Comparison of ENCODE assay signal across 25 cellular contexts in the genomic region with DNA sequence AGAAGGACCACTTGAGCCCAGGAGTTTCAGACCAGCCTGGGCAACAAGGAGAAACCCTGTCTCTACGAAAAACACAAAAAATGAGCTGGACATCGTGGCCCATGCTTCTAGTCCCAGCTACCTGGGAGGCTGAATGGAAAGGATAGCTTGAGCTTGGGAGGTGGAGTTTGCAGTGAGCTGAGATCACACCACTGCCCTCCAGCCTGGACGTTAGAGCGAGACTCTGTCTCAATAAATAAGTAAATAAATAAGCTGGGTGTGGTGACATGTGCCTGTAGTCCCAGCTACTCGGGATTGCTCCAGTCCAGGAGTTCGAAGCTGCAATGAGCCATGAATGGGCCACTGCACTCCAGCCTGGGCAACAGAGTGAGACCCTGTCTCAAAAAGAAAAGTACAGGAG. TPM values are rescaled to one million over a fixed set of nuclear protein-coding genes. Genes with fewer than 3 reads are reported as not detected.
"Had no signal": no experiment of that assay in that cellular context is flagged by ENCODE, and none has a peak within 500 bp of the region (broad histone marks: within the 10 kb centered on the region; RNA-seq: fewer than 3 reads in every experiment).

No MANE protein-coding gene starts in this region.

- H3K27ac Mint-ChIP-seq: activated CD8-positive, alpha-beta T cell treated with anti-CD3 and anti-CD28 coated beads, Interleukin-2, amount 10 ng/mL, durations not matched to agents 7 days and 5 days; activated naive CD4-positive, alpha-beta T cell treated with anti-CD3 and anti-CD28 coated beads, Interleukin-2, amount 50 U/mL, for 24 hours; activated T-helper 1 cell treated with anti-CD3 and anti-CD28 coated beads, Interleukin-12 subunit alpha, Interleukin-12 subunit beta, Interleukin-2, Interleukin-4 antibody, amounts not matched to agents 30 ng/mL and 10 ng/mL and 1 ng/mL, durations not matched to agents 14 hours and 24 hours and 36 hours; T-helper 1 cell treated with Interleukin-12 subunit alpha and Interleukin-12 subunit beta and Interleukin-4 antibody, amounts not matched to agents 30 μg/mL and 1 μg/mL, for 36 hours; WTC11 had no signal

- H3K9me3 ChIP-seq: ascending aorta, body of pancreas had no signal

- ATAC-seq: activated CD8-positive, alpha-beta T cell treated with anti-CD3 and anti-CD28 coated beads, Interleukin-2, amount 10 ng/mL, durations not matched to agents 7 days and 5 days; body of pancreas; WTC11 had no signal

- DNase-seq: activated CD4-positive, alpha-beta T cell treated with anti-CD3 and anti-CD28 coated beads for 48 hours; activated CD4-positive, alpha-beta T cell treated with anti-CD3 and anti-CD28 coated beads, Interleukin-2, amount 50 U/mL, for 4 hours; activated CD4-positive, CD25-positive, alpha-beta regulatory T cell treated with anti-CD3 and anti-CD28 coated beads, Interleukin-2, amount 50 U/mL, for 72 hours; activated CD8-positive, alpha-beta memory T cell treated with anti-CD3 and anti-CD28 coated beads, Interleukin-2, amount 50 U/mL, for 48 hours; activated CD8-positive, alpha-beta T cell treated with anti-CD3 and anti-CD28 coated beads, Interleukin-2, amount 10 ng/mL, durations not matched to agents 7 days and 5 days; activated effector memory CD4-positive, alpha-beta T cell treated with Interleukin-2 at 50 U/mL for 16 hours; activated naive CD4-positive, alpha-beta T cell; activated T-cell treated with anti-CD3 and anti-CD28 coated beads, Interleukin-2, amount 50 U/mL, for 1 hour; amniotic stem cell; body of pancreas; NCI-H1105 treated with DMSO at 0.1 percent for 48 hours; NCI-H1436 treated with DMSO at 0.1 percent for 48 hours; NCI-H187 treated with DMSO at 0.1 percent for 48 hours; NCI-H2081 treated with DMSO at 0.1 percent for 48 hours; NCI-H446; NCI-H524; SHP77 treated with DMSO at 0.1 percent for 48 hours; T-helper 9 cell had no signal

- H3K27me3 Mint-ChIP-seq: activated naive CD4-positive, alpha-beta T cell treated with anti-CD3 and anti-CD28 coated beads, Interleukin-2, amount 50 U/mL, for 24 hours had no signal

- H3K27me3 ChIP-seq: ascending aorta, body of pancreas had no signal

- FAIRE-seq: bronchial epithelial cell, RCC 7860 had no signal

- H3K4me3 ChIP-seq: ascending aorta, body of pancreas had no signal

- H3K27ac ChIP-seq: ascending aorta, body of pancreas had no signal

- H3K9me3 Mint-ChIP-seq: activated naive CD4-positive, alpha-beta T cell treated with anti-CD3 and anti-CD28 coated beads, Interleukin-2, amount 50 U/mL, for 24 hours; activated T-helper 1 cell treated with anti-CD3 and anti-CD28 coated beads, Interleukin-12 subunit alpha, Interleukin-12 subunit beta, Interleukin-2, Interleukin-4 antibody, amounts not matched to agents 30 ng/mL and 10 ng/mL and 1 ng/mL, durations not matched to agents 14 hours and 24 hours and 36 hours; T-helper 1 cell treated with Interleukin-12 subunit alpha and Interleukin-12 subunit beta and Interleukin-4 antibody, amounts not matched to agents 30 μg/mL and 1 μg/mL, for 36 hours; WTC11 had no signal

- H3K4me3 Mint-ChIP-seq: activated CD8-positive, alpha-beta T cell treated with anti-CD3 and anti-CD28 coated beads, Interleukin-2, amount 10 ng/mL, durations not matched to agents 7 days and 5 days; activated naive CD4-positive, alpha-beta T cell treated with anti-CD3 and anti-CD28 coated beads, Interleukin-2, amount 50 U/mL, for 24 hours; activated T-helper 1 cell treated with anti-CD3 and anti-CD28 coated beads, Interleukin-12 subunit alpha, Interleukin-12 subunit beta, Interleukin-2, Interleukin-4 antibody, amounts not matched to agents 30 ng/mL and 10 ng/mL and 1 ng/mL, durations not matched to agents 14 hours and 24 hours and 36 hours; T-helper 1 cell treated with Interleukin-12 subunit alpha and Interleukin-12 subunit beta and Interleukin-4 antibody, amounts not matched to agents 30 μg/mL and 1 μg/mL, for 36 hours; WTC11 had no signal

RNA-seq across cellular contexts. Expression of a gene that starts 54.3 kb away (rescaled TPM):
- total RNA-seq: ascending aorta had no signal
